8 cellular contexts compared by ENCODE assay signal in genomic region chr17:62552851-62553659, GRCh38.
DNase-seq lines count a peak whose midpoint lies in the region; ATAC-seq and TF ChIP-seq lines count a peak whose summit lies in the region.
"Not testable (repeated sequence)": the region's sequence is repeated elsewhere in the genome, so short reads cannot be mapped to it uniquely, and the experiment has no call there.

No MANE protein-coding gene starts in this region.

- peak overlapping the region; percentile 64 for H3K4me3 Mint-ChIP-seq in central memory CD8-positive, alpha-beta T cell

- H3K9me3 Mint-ChIP-seq in central memory CD8-positive, alpha-beta T cell, result not testable (repeated sequence)

- H3K4me1 Mint-ChIP-seq in central memory CD8-positive, alpha-beta T cell, result not testable (repeated sequence)

- peak; percentile 79 for ATAC-seq in GM21447 (IDR thresholded peaks at IDR 0.05; ENCODE audit: unreplicated experiment)
- ATAC-seq in central memory CD8-positive, alpha-beta T cell (replicated peaks; ENCODE audit: extremely low read depth, poor library complexity, severe bottlenecking), result peak; percentile 88

- peaks cover 23% of the 10 kb centered on the region for H3K36me3 Mint-ChIP-seq in central memory CD8-positive, alpha-beta T cell (ENCODE audit: insufficient read depth)

- H3K27ac Mint-ChIP-seq in central memory CD8-positive, alpha-beta T cell (ENCODE audit: low read depth), result peak overlapping the region; percentile 89

- not testable (repeated sequence) for H3K4me3 ChIP-seq in WI38 (ENCODE audit: low read depth, low read length)

- DNase-seq in DMS114 treated with DMSO at 0.1 percent for 48 hours (lab: John Stamatoyannopoulos, UW; ENCODE audit: unreplicated experiment) (peak; percentile 31), HT-29 (ENCODE audit: low spot score) (peak; percentile 42), NCI-H526 treated with DMSO at 0.1 percent for 48 hours (lab: John Stamatoyannopoulos, UW) (peak; percentile 3), kidney tubule cell (ENCODE audit: low spot score) (peak; percentile 62)
- DNase-seq in central memory CD8-positive, alpha-beta T cell (ENCODE audit: low spot score in 2 of 2), result peak in 1 of 2 donors; percentile 31
- DNase-seq in stimulated activated CD8-positive, alpha-beta memory T cell treated with anti-CD3 and anti-CD28 coated beads, Interleukin-15, amount 100 ng/mL, for 1 hour (ENCODE audit: low read depth), result peak; percentile 2

- not testable (repeated sequence) for H3K27me3 Mint-ChIP-seq in central memory CD8-positive, alpha-beta T cell

- peak; percentile 12; the same call in 1 of the 2 replicates for TF ChIP-seq CTCF in WI38 (IDR thresholded peaks at IDR 0.05; ENCODE audit: low read depth, low read length)
